ENCODE assay signal across 21 cellular contexts in the genomic region with DNA sequence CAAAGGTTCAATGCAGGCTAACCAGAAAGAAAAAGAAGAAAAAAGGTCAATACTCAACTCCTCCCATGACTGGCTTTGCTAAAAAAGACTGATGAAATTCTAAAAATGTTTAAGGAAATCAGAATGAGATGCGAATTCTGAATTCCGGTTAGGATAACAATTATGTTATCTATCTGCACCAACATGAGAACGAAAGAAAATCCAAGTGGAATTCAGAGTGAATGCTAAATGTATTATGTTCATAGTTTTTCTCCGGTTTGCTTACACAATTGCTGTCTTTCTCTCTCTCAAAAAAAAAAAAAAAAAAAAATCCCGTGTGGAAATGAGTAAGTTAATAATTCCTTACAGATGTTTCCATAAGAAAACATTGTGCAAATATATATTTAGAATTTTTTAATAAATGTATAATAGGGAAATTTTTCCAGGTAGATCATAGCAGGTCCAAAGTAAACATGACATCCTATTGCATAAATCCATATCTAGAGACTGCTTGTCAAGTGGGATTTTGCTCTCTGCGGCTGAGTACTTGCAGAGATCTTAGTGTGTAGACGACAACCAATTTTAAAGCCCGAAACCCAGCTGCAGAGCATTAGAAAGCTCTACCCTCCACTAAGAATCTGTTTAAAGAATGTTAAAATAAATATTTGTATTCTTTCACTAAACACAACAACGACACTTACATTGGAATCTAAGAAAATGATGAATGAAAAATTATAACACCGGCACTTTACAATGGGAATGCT.
DNase-seq lines count a peak whose midpoint lies in the region; ATAC-seq, FAIRE-seq and TF ChIP-seq lines count a peak whose summit lies in the region.
"Had no signal": no experiment of that assay in that cellular context is flagged by ENCODE, and none has a peak within 500 bp of the region (broad histone marks: within the 10 kb centered on the region; RNA-seq: fewer than 3 reads in every experiment).

No MANE protein-coding gene starts in this region.

- TF ChIP-seq POLR2A in H54 (IDR thresholded peaks at IDR 0.05; ENCODE audit: low read depth, low read length), result no peak

- H3K9me3 ChIP-seq in BE2C, result no peaks in the 10 kb centered on the region
- H3K9me3 ChIP-seq in astrocyte (ENCODE audit: insufficient read depth, low read depth, low read length), result no peaks in the 10 kb centered on the region
- H3K9me3 ChIP-seq: thoracic aorta had no signal

- H3K4me3 ChIP-seq in BE2C (ENCODE audit: low read depth, low read length) (peak overlapping the region; percentile 36), astrocyte (ENCODE audit: insufficient read depth, low read depth, low read length) (no peak overlapping the region), dorsolateral prefrontal cortex (no peak overlapping the region)
- H3K4me3 ChIP-seq: K562, thoracic aorta had no signal

- no peak overlapping the region for H2AFZ ChIP-seq in astrocyte (ENCODE audit: low read depth, low read length)

- no peak overlapping the region for H3K9ac ChIP-seq in astrocyte (ENCODE audit: low read length)

- no peaks in the 10 kb centered on the region for H3K36me3 ChIP-seq in BE2C
- no peaks in the 10 kb centered on the region for H3K36me3 ChIP-seq in astrocyte (ENCODE audit: insufficient read depth, low read length)
- H3K36me3 ChIP-seq: thoracic aorta had no signal

- H3K27ac ChIP-seq in astrocyte (ENCODE audit: low read depth, low read length) (no peak overlapping the region), dorsolateral prefrontal cortex (no peak overlapping the region)
- H3K27ac ChIP-seq: thoracic aorta had no signal

- H3K4me1 ChIP-seq in BE2C (peaks cover 39% of the 10 kb centered on the region), astrocyte (ENCODE audit: insufficient read depth, low read length) (no peaks in the 10 kb centered on the region)

- H3K27me3 ChIP-seq in BE2C (no peaks in the 10 kb centered on the region), astrocyte (ENCODE audit: insufficient read depth, low read length) (no peaks in the 10 kb centered on the region), dorsolateral prefrontal cortex (no peaks in the 10 kb centered on the region)

- H3K4me2 ChIP-seq in astrocyte (ENCODE audit: low read length), result no peak overlapping the region

- intact Hi-C loops in dorsolateral prefrontal cortex (cut with DNase I), result loop anchor here in 1 of 2 donors (5.0 kb wide), 1 partner anchor 49 kb away; no protein-coding TSS in a partner anchor

- H3K9me3 Mint-ChIP-seq in astrocyte (ENCODE audit: unreplicated experiment) (no peaks in the 10 kb centered on the region), mesothelial cell of epicardium (no peaks in the 10 kb centered on the region)
- H3K9me3 Mint-ChIP-seq: activated CD4-positive, alpha-beta T cell treated with anti-CD3 and anti-CD28 coated beads, Interleukin-2, amount 10 ng/mL, durations not matched to agents 7 days and 5 days; CD4-positive, alpha-beta T cell; memory B cell; natural killer cell; stimulated activated effector memory CD8-positive, alpha-beta T cell treated with anti-CD3 and anti-CD28 coated beads, Interleukin-12 subunit alpha, Interleukin-12 subunit beta, amount 100 ng/mL, for 72 hours had no signal

- peaks cover 28% of the 10 kb centered on the region for H4K20me1 ChIP-seq in astrocyte (ENCODE audit: insufficient read depth, low read length)

- no peak overlapping the region for H3K27ac Mint-ChIP-seq in astrocyte (ENCODE audit: unreplicated experiment)
- peak overlapping the region; percentile 85 for H3K27ac Mint-ChIP-seq in mesothelial cell of epicardium
- H3K27ac Mint-ChIP-seq: activated CD4-positive, alpha-beta T cell treated with anti-CD3 and anti-CD28 coated beads, Interleukin-2, amount 10 ng/mL, durations not matched to agents 7 days and 5 days; CD4-positive, alpha-beta T cell; memory B cell; natural killer cell; stimulated activated effector memory CD8-positive, alpha-beta T cell treated with anti-CD3 and anti-CD28 coated beads, Interleukin-12 subunit alpha, Interleukin-12 subunit beta, amount 100 ng/mL, for 72 hours had no signal

- H3K36me3 Mint-ChIP-seq in astrocyte (ENCODE audit: low read depth, unreplicated experiment), result no peaks in the 10 kb centered on the region
- no peaks in the 10 kb centered on the region for H3K36me3 Mint-ChIP-seq in mesothelial cell of epicardium
- H3K36me3 Mint-ChIP-seq: natural killer cell; stimulated activated effector memory CD8-positive, alpha-beta T cell treated with anti-CD3 and anti-CD28 coated beads, Interleukin-12 subunit alpha, Interleukin-12 subunit beta, amount 100 ng/mL, for 72 hours had no signal

- no peaks in the 10 kb centered on the region for H3K27me3 Mint-ChIP-seq in astrocyte (ENCODE audit: low read depth, unreplicated experiment)
- no peaks in the 10 kb centered on the region for H3K27me3 Mint-ChIP-seq in mesothelial cell of epicardium (ENCODE audit: low read depth)
- H3K27me3 Mint-ChIP-seq: CD4-positive, alpha-beta T cell; memory B cell had no signal

- FAIRE-seq in astrocyte (lab: Jason Lieb, UNC) (peak; percentile 59), H54 (lab: Jason Lieb, UNC) (no peak)
- FAIRE-seq: K562 had no signal

- H3K4me1 Mint-ChIP-seq in astrocyte (ENCODE audit: low read depth, unreplicated experiment) (peaks cover 10% of the 10 kb centered on the region), mesothelial cell of epicardium (peaks cover 62% of the 10 kb centered on the region)
- H3K4me1 Mint-ChIP-seq: activated CD4-positive, alpha-beta T cell treated with anti-CD3 and anti-CD28 coated beads, Interleukin-2, amount 10 ng/mL, durations not matched to agents 7 days and 5 days had no signal

- peaks cover 3% of the 10 kb centered on the region for H3K79me2 ChIP-seq in astrocyte (ENCODE audit: insufficient read depth, low read length)

- H3K4me3 Mint-ChIP-seq in astrocyte (ENCODE audit: unreplicated experiment), result no peak overlapping the region
- peak overlapping the region; percentile 35 for H3K4me3 Mint-ChIP-seq in mesothelial cell of epicardium
- H3K4me3 Mint-ChIP-seq: activated CD4-positive, alpha-beta T cell treated with anti-CD3 and anti-CD28 coated beads, Interleukin-2, amount 10 ng/mL, durations not matched to agents 7 days and 5 days; CD4-positive, alpha-beta T cell; memory B cell; natural killer cell; stimulated activated effector memory CD8-positive, alpha-beta T cell treated with anti-CD3 and anti-CD28 coated beads, Interleukin-12 subunit alpha, Interleukin-12 subunit beta, amount 100 ng/mL, for 72 hours had no signal

- ATAC-seq in GM18517 (IDR thresholded peaks at IDR 0.05; ENCODE audit: unreplicated experiment), result no peak
- ATAC-seq: K562; natural killer cell; stimulated activated effector memory CD8-positive, alpha-beta T cell treated with anti-CD3 and anti-CD28 coated beads, Interleukin-12 subunit alpha, Interleukin-12 subunit beta, amount 100 ng/mL, for 72 hours had no signal

- DNase-seq in BE2C (peak; percentile 65), NCI-H1105 (lab: John Stamatoyannopoulos, UW) (peak; percentile 34), astrocyte (ENCODE audit: low read depth) (no peak), mesothelial cell of epicardium (ENCODE audit: low spot score in 2 of 2, unreplicated experiment in 2 of 2) (no peak), dorsolateral prefrontal cortex (no peak), H54 (ENCODE audit: insufficient read length, low spot score) (no peak), ecto neural progenitor cell (ENCODE audit: low spot score) (no peak)
- DNase-seq: activated CD4-positive, alpha-beta T cell treated with anti-CD3 and anti-CD28 coated beads, Interleukin-2, amount 10 ng/mL, durations not matched to agents 7 days and 5 days; activated CD8-positive, alpha-beta memory T cell treated with anti-CD3 and anti-CD28 coated beads, Interleukin-2, amount 50 U/mL, for 48 hours; activated effector memory CD4-positive, alpha-beta T cell treated with anti-CD3 and anti-CD28 coated beads, Interleukin-2, amount 50 U/mL, for 16 hours; CD4-positive, alpha-beta T cell; DMS53; kidney glomerular epithelial cell; MM.1S; natural killer cell; Right ventricle myocardium superior had no signal

- no peak for TF ChIP-seq CTCF in BE2C (IDR thresholded peaks at IDR 0.05; ENCODE audit: low read depth, low read length)
- no peak for TF ChIP-seq CTCF in astrocyte (IDR thresholded peaks at IDR 0.05; ENCODE audit: insufficient read depth, low read depth, low read length)
- no peak for TF ChIP-seq CTCF in mesothelial cell of epicardium (IDR thresholded peaks at IDR 0.05; ENCODE audit: unreplicated experiment)
- TF ChIP-seq CTCF in dorsolateral prefrontal cortex (IDR thresholded peaks at IDR 0.05 in 54 of 56, conservative IDR thresholded peaks at IDR 0.05 in 2 of 56; ENCODE audit: low read depth in 1 of 56, partially characterized antibody in 56 of 56), result no peak

Comparison
In these comparisons a context has a peak if more than half of its experiments do, and no peak if none do; other contexts are left out.
1. DNase-seq: peak in BE2C (single experiment) and NCI-H1105 (single experiment); none in astrocyte (single experiment), mesothelial cell of epicardium (0 of 2), dorsolateral prefrontal cortex (0 of 10), H54 (single experiment) and ecto neural progenitor cell (single experiment).